ENCODE assay signal across 8 cellular contexts in genomic region chr10:7409045-7409731, GRCh38. TPM values are rescaled to one million over a fixed set of nuclear protein-coding genes. Genes with fewer than 3 reads are reported as not detected.
A peak's percentile ranks its signal among the peaks of the same experiment; 100 is the strongest.
DNase-seq lines count a peak whose midpoint lies in the region; ATAC-seq and TF ChIP-seq lines count a peak whose summit lies in the region.

No MANE protein-coding gene starts in this region.

- CTCF ChIA-PET in OCI-LY7 (lab: Charles Lee; ENCODE audit: unreplicated experiment) = interaction anchor here (1.0 kb wide), 1 partner anchor 491 kb away, joined by 3 read pairs; no protein-coding TSS in a partner anchor

- H3K4me3 ChIP-seq in HAP-1 (peak overlapping the region; percentile 75), OCI-LY7 (ENCODE audit: low read depth, low read length, poor library complexity, severe bottlenecking) (peak overlapping the region; percentile 95), iPS-20b (ENCODE audit: low read length) (peak overlapping the region; percentile 74)

- no TSS peak for BruUV-seq in OCI-LY7 (replicated peaks; lab: Mats Ljungman, UMichigan)

- peak overlapping the region; percentile 92 for H3K27ac Mint-ChIP-seq in activated naive CD8-positive, alpha-beta T cell treated with anti-CD3 and anti-CD28 coated beads, Interleukin-2, amount 50 U/mL, for 24 hours

- H3K4me3 Mint-ChIP-seq in activated naive CD8-positive, alpha-beta T cell treated with anti-CD3 and anti-CD28 coated beads, Interleukin-2, amount 50 U/mL, for 24 hours = peak overlapping the region; percentile 89

- intact Hi-C loops in OCI-LY7 (cut with micrococcal nuclease; ENCODE audit: unreplicated experiment) = loop anchor here (2.0 kb wide), 2 partner anchors 148 to 288 kb away; no protein-coding TSS in a partner anchor

- peaks cover 15% of the 10 kb centered on the region for H3K27me3 Mint-ChIP-seq in activated naive CD8-positive, alpha-beta T cell treated with anti-CD3 and anti-CD28 coated beads, Interleukin-2, amount 50 U/mL, for 24 hours

- DNase-seq in HAP-1 (ENCODE audit: low spot score in 2 of 2) (peak; percentile 57 to 69), OCI-LY7 (ENCODE audit: low spot score) (peak; percentile 45), OCI-M1 (lab: John Stamatoyannopoulos, UW) (no peak)
- DNase-seq in activated naive CD8-positive, alpha-beta T cell treated with anti-CD3 and anti-CD28 coated beads, Interleukin-2, amount 50 U/mL, for 24 hours = peak; percentile 65
- peak; percentile 71 for DNase-seq in stimulated activated CD4-positive, alpha-beta T cell treated with anti-CD3 and anti-CD28 coated beads, Interleukin-15, amount 100 ng/mL, for 24 hours
- DNase-seq in effector CD4-positive, alpha-beta T cell = no peak

- in situ Hi-C loops in HAP-1 (cut with MboI; ENCODE audit: low sequenced_read_pairs) = loop anchor here (25.0 kb wide), 2 partner anchors 497 to 972 kb away; no protein-coding TSS in a partner anchor

- POLR2A ChIA-PET in OCI-LY7 (lab: Charles Lee) = interaction anchor here (0.6 kb wide), 1 partner anchor 1118 kb away, joined by 8 read pairs; no protein-coding TSS in a partner anchor

- peaks cover 59% of the 10 kb centered on the region for H3K4me1 Mint-ChIP-seq in activated naive CD8-positive, alpha-beta T cell treated with anti-CD3 and anti-CD28 coated beads, Interleukin-2, amount 50 U/mL, for 24 hours

- no peak overlapping the region for H3K27ac ChIP-seq in OCI-LY7 (ENCODE audit: low read depth, low read length, poor library complexity, severe bottlenecking)
- no peak overlapping the region for H3K27ac ChIP-seq in iPS-20b (ENCODE audit: low read length)

- H4K20me1 ChIP-seq in OCI-LY7 (ENCODE audit: insufficient read depth, low read length) = no peaks in the 10 kb centered on the region

- H3K36me3 ChIP-seq in HAP-1 (replicated peaks) (no peaks in the 10 kb centered on the region), OCI-LY7 (ENCODE audit: insufficient read depth, low read length) (no peaks in the 10 kb centered on the region), iPS-20b (ENCODE audit: insufficient read depth, low read depth, low read length) (no peaks in the 10 kb centered on the region)

- TF ChIP-seq CTCF in GM12873 (IDR thresholded peaks at IDR 0.05; ENCODE audit: insufficient read depth, low read depth, low read length, missing control alignments) (peak; percentile 4), OCI-LY7 (conservative IDR thresholded peaks at IDR 0.05; ENCODE audit: low read length) (peak; percentile 25; the same call in 1 of the 2 replicates)

- H3K9me3 ChIP-seq in HAP-1 (no peaks in the 10 kb centered on the region), OCI-LY7 (ENCODE audit: low read length) (no peaks in the 10 kb centered on the region), iPS-20b (ENCODE audit: insufficient read depth, low read depth, low read length) (no peaks in the 10 kb centered on the region; the same call in 1 of the 2 replicates)

- H3K4me2 ChIP-seq in OCI-LY7 (ENCODE audit: low read length) = peak overlapping the region; percentile 93

- peak; percentile 65 for ATAC-seq in activated naive CD8-positive, alpha-beta T cell treated with anti-CD3 and anti-CD28 coated beads, Interleukin-2, amount 50 U/mL, for 24 hours

- H3K4me1 ChIP-seq in HAP-1 (no peaks in the 10 kb centered on the region; the same call in 1 of the 2 replicates), OCI-LY7 (ENCODE audit: insufficient read depth, low read length, poor library complexity, severe bottlenecking) (peaks cover 16% of the 10 kb centered on the region), iPS-20b (ENCODE audit: insufficient read depth, low read length) (peaks cover 8% of the 10 kb centered on the region; the same call in 1 of the 2 replicates)

- peaks cover 17% of the 10 kb centered on the region for H3K36me3 Mint-ChIP-seq in activated naive CD8-positive, alpha-beta T cell treated with anti-CD3 and anti-CD28 coated beads, Interleukin-2, amount 50 U/mL, for 24 hours (ENCODE audit: low read depth)

- H3K27me3 ChIP-seq in HAP-1 (ENCODE audit: low read depth) (no peaks in the 10 kb centered on the region), iPS-20b (ENCODE audit: insufficient read depth, low read length) (peaks cover 79% of the 10 kb centered on the region)

- no peak overlapping the region; the same call in 1 of the 2 replicates for H3K9ac ChIP-seq in iPS-20b (ENCODE audit: low read depth, low read length)

- H3K9me2 ChIP-seq in OCI-LY7 (ENCODE audit: insufficient read depth, low read length) = no peaks in the 10 kb centered on the region

- H3K79me2 ChIP-seq in OCI-LY7 (ENCODE audit: insufficient read depth, low read depth, low read length) = peaks cover 18% of the 10 kb centered on the region; the same call in 1 of the 2 replicates

- H3K9me3 Mint-ChIP-seq in activated naive CD8-positive, alpha-beta T cell treated with anti-CD3 and anti-CD28 coated beads, Interleukin-2, amount 50 U/mL, for 24 hours = no peaks in the 10 kb centered on the region

- peak overlapping the region; percentile 99; the same call in 1 of the 2 replicates for H2AFZ ChIP-seq in OCI-LY7 (ENCODE audit: low read length)

RNA-seq across cellular contexts. Expression of gene SFMBT2, which starts 1.6 kb away (rescaled TPM):
- 5.1 and 7.9 TPM in 2 replicates for total RNA-seq in OCI-LY7 (2014; rRNA removed; shearing (Covaris generic))
- total RNA-seq in OCI-LY7 (2022) = 7.0 and 8.3 TPM in 2 replicates

Comparison
In these comparisons a context has a peak if more than half of its experiments do, and no peak if none do; other contexts are left out.
1. DNase-seq: peak in HAP-1 (2 of 2), OCI-LY7 (single experiment), activated naive CD8-positive, alpha-beta T cell treated with anti-CD3 and anti-CD28 coated beads, Interleukin-2, amount 50 U/mL, for 24 hours (single experiment) and stimulated activated CD4-positive, alpha-beta T cell treated with anti-CD3 and anti-CD28 coated beads, Interleukin-15, amount 100 ng/mL, for 24 hours (single experiment); none in OCI-M1 (single experiment) and effector CD4-positive, alpha-beta T cell (single experiment).
2. Peak in every context shown above with its lines, with median percentiles within 50 percentile points of each other: H3K4me3 ChIP-seq.